In genomic region chr20:41316602-41317535, GRCh38 we compare ENCODE assay signal across 8 cellular contexts. TPM values are rescaled to one million over a fixed set of nuclear protein-coding genes. Genes with fewer than 3 reads are reported as not detected.
A peak's percentile ranks its signal among the peaks of the same experiment; 100 is the strongest.
DNase-seq lines count a peak whose midpoint lies in the region; ATAC-seq and TF ChIP-seq lines count a peak whose summit lies in the region.

No MANE protein-coding gene starts in this region.

- intact Hi-C loops in adrenal gland (cut with DNase I) = no loop called here
- intact Hi-C loops in left ventricle myocardium superior (cut with micrococcal nuclease) = loop anchor here (10.0 kb wide), 1 partner anchor 62 kb away; no protein-coding TSS in a partner anchor
- intact Hi-C loops in vagina (cut with DNase I) = loop anchor here (5.0 kb wide), 1 partner anchor 70 kb away; no protein-coding TSS in a partner anchor

- H3K4me3 Mint-ChIP-seq in T-cell = peak overlapping the region; percentile 77 to 86 (median 85)

- H3K27me3 ChIP-seq in adrenal gland (no peaks in the 10 kb centered on the region), vagina (no peaks in the 10 kb centered on the region)

- H3K4me1 ChIP-seq in adrenal gland (replicated peaks in 1 of 2) = peaks cover 22 to 37% of the 10 kb centered on the region in 2 donors
- H3K4me1 ChIP-seq in vagina = peaks cover 38% of the 10 kb centered on the region

- H3K27me3 Mint-ChIP-seq in T-cell = no peaks in the 10 kb centered on the region

- ATAC-seq in GM21723 (IDR thresholded peaks at IDR 0.05; ENCODE audit: unreplicated experiment) (peak; percentile 73), T-cell (replicated peaks in 1 of 4) (peak; percentile 68 to 69 (median 68)), left ventricle myocardium superior (peak; percentile 68)

- peak; percentile 81 for DNase-seq in Daoy (ENCODE audit: low read depth)
- peak in 33 of 34 experiments; percentile 26 to 76 (median 60) for DNase-seq in T-cell
- peak; percentile 58 to 81 (median 75) for DNase-seq in adrenal gland
- peak; percentile 91 for DNase-seq in left ventricle myocardium superior
- DNase-seq in putamen (ENCODE audit: low spot score) = peak; percentile 83
- DNase-seq in vagina (ENCODE audit: extremely low spot score in 2 of 2) = peak in 1 of 2 donors; percentile 87

- no peak for TF ChIP-seq EP300 in Ishikawa (IDR thresholded peaks at IDR 0.05; ENCODE audit: borderline replicate concordance)

- H3K27ac ChIP-seq in adrenal gland = peak overlapping the region; percentile 53 to 95 (median 85)
- H3K27ac ChIP-seq in vagina = peak overlapping the region; percentile 88

- H3K27ac Mint-ChIP-seq in T-cell = peak overlapping the region; percentile 55 to 80

- H3K4me3 ChIP-seq in adrenal gland (peak overlapping the region; percentile 38 to 93 (median 82)), vagina (peak overlapping the region; percentile 85 to 95)

- H3K36me3 ChIP-seq in adrenal gland (replicated peaks in 1 of 2) = no peaks in the 10 kb centered on the region
- H3K36me3 ChIP-seq in vagina = no peaks in the 10 kb centered on the region

- WGBS in adrenal gland, 4 donors = 1 to 10% (median 2%) methylated on average over 6 to 62 of the region's 63 CpGs

- peaks cover 16 to 25% (median 21%) of the 10 kb centered on the region in 3 donors for H3K4me1 Mint-ChIP-seq in T-cell

- TF ChIP-seq POLR2A in adrenal gland (IDR thresholded peaks at IDR 0.05) (no peak), vagina (IDR thresholded peaks at IDR 0.05) (peak in 1 of 2 donors; percentile 2)

- no peaks in the 10 kb centered on the region for H3K9me3 ChIP-seq in adrenal gland (replicated peaks in 1 of 3)
- H3K9me3 ChIP-seq in vagina = no peaks in the 10 kb centered on the region

- POLR2A ChIA-PET in T-cell (lab: Charles Lee) = interaction anchor here in 1 of 2 donors (0.7 kb wide), 1 partner anchor 326 kb away, joined by 4 read pairs; no protein-coding TSS in a partner anchor

- CTCF ChIA-PET in T-cell (lab: Charles Lee) = no interaction called here

- no peak for TF ChIP-seq CTCF in adrenal gland (IDR thresholded peaks at IDR 0.05)
- TF ChIP-seq CTCF in vagina (IDR thresholded peaks at IDR 0.05) = no peak

- no peaks in the 10 kb centered on the region for H3K9me3 Mint-ChIP-seq in T-cell

- no peak for TF ChIP-seq RAD21 in Ishikawa (IDR thresholded peaks at IDR 0.05; ENCODE audit: low read depth)

- H3K36me3 Mint-ChIP-seq in T-cell = no peaks in the 10 kb centered on the region

TF ChIP-seq in Ishikawa, 13 proteins besides CTCF, POLR2A, EP300 and RAD21:
- TF ChIP-seq NFIC (IDR thresholded peaks at IDR 0.05) (no peak), CREB1 (IDR thresholded peaks at IDR 0.05; ENCODE audit: low read depth) (no peak), CEBPB (IDR thresholded peaks at IDR 0.05) (no peak), ZBTB7A (IDR thresholded peaks at IDR 0.05; ENCODE audit: low read depth) (peak; percentile 92), FOXM1 (IDR thresholded peaks at IDR 0.05; ENCODE audit: borderline replicate concordance, low read depth) (no peak), EGR1 (IDR thresholded peaks at IDR 0.05) (peak; percentile 54; the same call in 1 of the 2 replicates), TAF1 (IDR thresholded peaks at IDR 0.05; ENCODE audit: low read depth) (0 out of 2 replicates have a peak, but pooled peaks have one; percentile 28), TCF12 (IDR thresholded peaks at IDR 0.05; ENCODE audit: low read depth) (no peak), TEAD4 (IDR thresholded peaks at IDR 0.05) (no peak), YY1 (IDR thresholded peaks at IDR 0.05; ENCODE audit: low read depth) (no peak), MAX (IDR thresholded peaks at IDR 0.05) (peak; percentile 71; the same call in 1 of the 2 replicates)
- TF ChIP-seq, protein P1, sequence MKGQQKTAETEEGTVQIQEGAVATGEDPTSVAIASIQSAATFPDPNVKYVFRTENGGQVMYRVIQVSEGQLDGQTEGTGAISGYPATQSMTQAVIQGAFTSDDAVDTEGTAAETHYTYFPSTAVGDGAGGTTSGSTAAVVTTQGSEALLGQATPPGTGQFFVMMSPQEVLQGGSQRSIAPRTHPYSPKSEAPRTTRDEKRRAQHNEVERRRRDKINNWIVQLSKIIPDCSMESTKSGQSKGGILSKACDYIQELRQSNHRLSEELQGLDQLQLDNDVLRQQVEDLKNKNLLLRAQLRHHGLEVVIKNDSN (IDR thresholded peaks at IDR 0.05) = no peak
- TF ChIP-seq, protein P2, sequence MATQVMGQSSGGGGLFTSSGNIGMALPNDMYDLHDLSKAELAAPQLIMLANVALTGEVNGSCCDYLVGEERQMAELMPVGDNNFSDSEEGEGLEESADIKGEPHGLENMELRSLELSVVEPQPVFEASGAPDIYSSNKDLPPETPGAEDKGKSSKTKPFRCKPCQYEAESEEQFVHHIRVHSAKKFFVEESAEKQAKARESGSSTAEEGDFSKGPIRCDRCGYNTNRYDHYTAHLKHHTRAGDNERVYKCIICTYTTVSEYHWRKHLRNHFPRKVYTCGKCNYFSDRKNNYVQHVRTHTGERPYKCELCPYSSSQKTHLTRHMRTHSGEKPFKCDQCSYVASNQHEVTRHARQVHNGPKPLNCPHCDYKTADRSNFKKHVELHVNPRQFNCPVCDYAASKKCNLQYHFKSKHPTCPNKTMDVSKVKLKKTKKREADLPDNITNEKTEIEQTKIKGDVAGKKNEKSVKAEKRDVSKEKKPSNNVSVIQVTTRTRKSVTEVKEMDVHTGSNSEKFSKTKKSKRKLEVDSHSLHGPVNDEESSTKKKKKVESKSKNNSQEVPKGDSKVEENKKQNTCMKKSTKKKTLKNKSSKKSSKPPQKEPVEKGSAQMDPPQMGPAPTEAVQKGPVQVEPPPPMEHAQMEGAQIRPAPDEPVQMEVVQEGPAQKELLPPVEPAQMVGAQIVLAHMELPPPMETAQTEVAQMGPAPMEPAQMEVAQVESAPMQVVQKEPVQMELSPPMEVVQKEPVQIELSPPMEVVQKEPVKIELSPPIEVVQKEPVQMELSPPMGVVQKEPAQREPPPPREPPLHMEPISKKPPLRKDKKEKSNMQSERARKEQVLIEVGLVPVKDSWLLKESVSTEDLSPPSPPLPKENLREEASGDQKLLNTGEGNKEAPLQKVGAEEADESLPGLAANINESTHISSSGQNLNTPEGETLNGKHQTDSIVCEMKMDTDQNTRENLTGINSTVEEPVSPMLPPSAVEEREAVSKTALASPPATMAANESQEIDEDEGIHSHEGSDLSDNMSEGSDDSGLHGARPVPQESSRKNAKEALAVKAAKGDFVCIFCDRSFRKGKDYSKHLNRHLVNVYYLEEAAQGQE (IDR thresholded peaks at IDR 0.05; ENCODE audit: low read depth) = no peak

RNA-seq across cellular contexts. Expression of gene ZHX3, which starts 0.7 kb away (rescaled TPM):
- total RNA-seq in Daoy (2014; rRNA removed; shearing (Covaris generic)) = 3.6 and 5.4 TPM in 2 replicates
- total RNA-seq in T-cell (10 to 100 TPM in 3 of 5 donors, 1 to 10 TPM in 2; 7.0 to 11.1 (median 10.5) TPM), adrenal gland (10 to 100 TPM; 45.6 to 91.1 (median 56.9) TPM), left ventricle myocardium superior (37.8 TPM), vagina (26.8 TPM)
- 10 to 100 TPM; 20.7 to 56.5 (median 45.4) TPM for polyA plus RNA-seq in adrenal gland

RNA-seq across cellular contexts. Expression of gene LPIN3, which starts 23.8 kb away (rescaled TPM):
- 0.06 TPM in 1 of 2 replicates, not detected in the other for total RNA-seq in Daoy (2014; rRNA removed; shearing (Covaris generic))
- total RNA-seq in T-cell = under 1 TPM; 0.16 to 0.80 (median 0.46) TPM
- 10 to 100 TPM in 4 of 8 donors, 1 to 10 TPM in 4; 3.0 to 18.2 (median 9.7) TPM for total RNA-seq in adrenal gland
- 10 to 100 TPM in 2 of 3 donors, 1 to 10 TPM in 1; 1.8 to 49.7 (median 26.1) TPM for polyA plus RNA-seq in adrenal gland
- 22.9 TPM for total RNA-seq in left ventricle myocardium superior
- 82.3 TPM for total RNA-seq in vagina

RNA-seq across cellular contexts. Expression of gene EMILIN3, which starts 49.7 kb away (rescaled TPM):
- total RNA-seq in Daoy (2014; rRNA removed; shearing (Covaris generic)) = 0.23 TPM in 1 of 2 replicates, not detected in the other
- total RNA-seq in T-cell = not detected
- total RNA-seq in adrenal gland = 1 to 10 TPM in 6 of 8 donors, under 1 TPM in 2; 0.54 to 4.1 (median 1.6) TPM
- polyA plus RNA-seq in adrenal gland = 1 to 10 TPM in 2 of 3 donors, under 1 TPM in 1; 0.42 to 2.7 (median 1.2) TPM
- 4.3 TPM for total RNA-seq in left ventricle myocardium superior
- total RNA-seq in vagina = 5.6 TPM

Comparison
In these comparisons a context has a peak if more than half of its experiments do, and no peak if none do; other contexts are left out.
1. intact Hi-C loops: an anchor here in left ventricle myocardium superior (10.0 kb wide) and vagina (5.0 kb wide); none called in adrenal gland.